ENCODE assay signal across 8 cellular contexts in genomic region chr16:8796469-8797363, GRCh38. TPM values are rescaled to one million over a fixed set of nuclear protein-coding genes. Genes with fewer than 3 reads are reported as not detected.
DNase-seq lines count a peak whose midpoint lies in the region; ATAC-seq and TF ChIP-seq lines count a peak whose summit lies in the region.

No MANE protein-coding gene starts in this region.

- no peaks in the 10 kb centered on the region for H3K27me3 ChIP-seq in thoracic aorta (replicated peaks; ENCODE audit: insufficient read depth)

- no peaks in the 10 kb centered on the region for H3K27me3 Mint-ChIP-seq in activated CD4-positive, alpha-beta T cell treated with anti-CD3 and anti-CD28 coated beads, Interleukin-2, amount 10 ng/mL, durations not matched to agents 24 days and 14 days
- H3K27me3 Mint-ChIP-seq in activated T-helper 2 cell treated with anti-CD3 and anti-CD28 coated beads, Interferon-gamma antibody, Interleukin-2, Interleukin-4, amounts not matched to agents 10 μg/mL and 5 μg/mL and 100 μg/mL, durations not matched to agents 14 hours and 24 hours and 36 hours (ENCODE audit: low read depth): no peaks in the 10 kb centered on the region
- peaks cover 5 to 7% (median 6%) of the 10 kb centered on the region in 3 donors for H3K27me3 Mint-ChIP-seq in immature natural killer cell (ENCODE audit: low read depth in 3 of 3)

- intact Hi-C loops in activated CD4-positive, alpha-beta T cell treated with anti-CD3 and anti-CD28 coated beads, Interleukin-2, amount 10 ng/mL, durations not matched to agents 24 days and 14 days (cut with micrococcal nuclease): loop anchor here (1.0 to 10.0 kb wide), 8 partner anchors 73 to 1946 kb away; partner anchors contain the start of genes ABAT, CARHSP1, HAPSTR1 and NUBP1
- intact Hi-C loops in activated T-helper 2 cell treated with anti-CD3 and anti-CD28 coated beads, Interferon-gamma antibody, Interleukin-2, Interleukin-4, amounts not matched to agents 10 μg/mL and 5 μg/mL and 100 μg/mL, durations not matched to agents 14 hours and 24 hours and 36 hours (cut with micrococcal nuclease): loop anchor here (1.0 to 5.0 kb wide), 6 partner anchors 73 to 331 kb away; partner anchors contain the start of genes ABAT, CARHSP1, HAPSTR1 and METTL22

- peaks cover 1% of the 10 kb centered on the region for H3K36me3 ChIP-seq in thoracic aorta

- H3K4me3 ChIP-seq in thoracic aorta: peak overlapping the region; percentile 95

- H3K36me3 Mint-ChIP-seq in activated CD4-positive, alpha-beta T cell treated with anti-CD3 and anti-CD28 coated beads, Interleukin-2, amount 10 ng/mL, durations not matched to agents 24 days and 14 days (ENCODE audit: low read depth): peaks cover 25% of the 10 kb centered on the region
- H3K36me3 Mint-ChIP-seq in activated T-helper 2 cell treated with anti-CD3 and anti-CD28 coated beads, Interferon-gamma antibody, Interleukin-2, Interleukin-4, amounts not matched to agents 10 μg/mL and 5 μg/mL and 100 μg/mL, durations not matched to agents 14 hours and 24 hours and 36 hours (ENCODE audit: low read depth): peaks cover 25% of the 10 kb centered on the region
- H3K36me3 Mint-ChIP-seq in immature natural killer cell: peaks cover 0 to 2% (median 0%) of the 10 kb centered on the region in 3 donors

- H3K27ac Mint-ChIP-seq in activated CD4-positive, alpha-beta T cell treated with anti-CD3 and anti-CD28 coated beads, Interleukin-2, amount 10 ng/mL, durations not matched to agents 24 days and 14 days: peak overlapping the region; percentile 95
- H3K27ac Mint-ChIP-seq in activated T-helper 2 cell treated with anti-CD3 and anti-CD28 coated beads, Interferon-gamma antibody, Interleukin-2, Interleukin-4, amounts not matched to agents 10 μg/mL and 5 μg/mL and 100 μg/mL, durations not matched to agents 14 hours and 24 hours and 36 hours: peak overlapping the region; percentile 90
- H3K27ac Mint-ChIP-seq in immature natural killer cell: peak overlapping the region; percentile 86 to 93 (median 90)

- no peaks in the 10 kb centered on the region for H3K9me3 Mint-ChIP-seq in activated CD4-positive, alpha-beta T cell treated with anti-CD3 and anti-CD28 coated beads, Interleukin-2, amount 10 ng/mL, durations not matched to agents 24 days and 14 days
- no peaks in the 10 kb centered on the region for H3K9me3 Mint-ChIP-seq in activated T-helper 2 cell treated with anti-CD3 and anti-CD28 coated beads, Interferon-gamma antibody, Interleukin-2, Interleukin-4, amounts not matched to agents 10 μg/mL and 5 μg/mL and 100 μg/mL, durations not matched to agents 14 hours and 24 hours and 36 hours
- H3K9me3 Mint-ChIP-seq in immature natural killer cell: no peaks in the 10 kb centered on the region

- peaks cover 20 to 41% of the 10 kb centered on the region in 2 donors for H3K4me1 ChIP-seq in thoracic aorta (ENCODE audit: control insufficient read depth in 1 of 2, low read depth in 2 of 2)

- no peak for ATAC-seq in thoracic aorta (ENCODE audit: insufficient number of reproducible peaks, low FRiP score, low read depth)
- no peak for ATAC-seq in GM18867 (IDR thresholded peaks at IDR 0.05; ENCODE audit: unreplicated experiment)

- peaks cover 23% of the 10 kb centered on the region for H3K4me1 Mint-ChIP-seq in activated CD4-positive, alpha-beta T cell treated with anti-CD3 and anti-CD28 coated beads, Interleukin-2, amount 10 ng/mL, durations not matched to agents 24 days and 14 days
- H3K4me1 Mint-ChIP-seq in activated T-helper 2 cell treated with anti-CD3 and anti-CD28 coated beads, Interferon-gamma antibody, Interleukin-2, Interleukin-4, amounts not matched to agents 10 μg/mL and 5 μg/mL and 100 μg/mL, durations not matched to agents 14 hours and 24 hours and 36 hours (ENCODE audit: low read depth): peaks cover 35% of the 10 kb centered on the region
- H3K4me1 Mint-ChIP-seq in immature natural killer cell: peaks cover 29 to 43% of the 10 kb centered on the region in 2 donors

- H3K4me3 Mint-ChIP-seq in activated CD4-positive, alpha-beta T cell treated with anti-CD3 and anti-CD28 coated beads, Interleukin-2, amount 10 ng/mL, durations not matched to agents 24 days and 14 days: peak overlapping the region; percentile 98
- H3K4me3 Mint-ChIP-seq in activated T-helper 2 cell treated with anti-CD3 and anti-CD28 coated beads, Interferon-gamma antibody, Interleukin-2, Interleukin-4, amounts not matched to agents 10 μg/mL and 5 μg/mL and 100 μg/mL, durations not matched to agents 14 hours and 24 hours and 36 hours (ENCODE audit: low read depth): peak overlapping the region; percentile 95
- H3K4me3 Mint-ChIP-seq in immature natural killer cell: peak overlapping the region; percentile 92 to 97 (median 93)

- no peaks in the 10 kb centered on the region for H3K9me3 ChIP-seq in thoracic aorta

- no peak for DNase-seq in activated CD4-positive, alpha-beta T cell treated with anti-CD3 and anti-CD28 coated beads, Interleukin-2, amount 10 ng/mL, durations not matched to agents 24 days and 14 days
- DNase-seq in activated CD4-positive, alpha-beta T cell treated with anti-CD3 and anti-CD28 coated beads for 4 hours: no peak
- DNase-seq in activated T-helper 2 cell treated with anti-CD3 and anti-CD28 coated beads, Interferon-gamma antibody, Interleukin-2, Interleukin-4, amounts not matched to agents 10 μg/mL and 5 μg/mL and 100 μg/mL, durations not matched to agents 14 hours and 24 hours and 36 hours (ENCODE audit: low spot score): no peak
- DNase-seq in immature natural killer cell (no peak), thoracic aorta (ENCODE audit: low spot score) (no peak), HuH-7.5 (ENCODE audit: low spot score) (no peak), AG08396 (ENCODE audit: low spot score) (no peak)

- TF ChIP-seq CTCF in thoracic aorta (IDR thresholded peaks at IDR 0.05): no peak

- peak overlapping the region; percentile 46 to 69 for H3K27ac ChIP-seq in thoracic aorta

RNA-seq across cellular contexts. Expression of gene TMEM186, which starts 0.7 kb away (rescaled TPM):
- 19.3 and 20.4 TPM in 2 replicates for total RNA-seq in activated CD4-positive, alpha-beta T cell treated with anti-CD3 and anti-CD28 coated beads, Interleukin-2, amount 10 ng/mL, durations not matched to agents 24 days and 14 days
- 15.6 and 15.9 TPM in 2 replicates for total RNA-seq in activated T-helper 2 cell treated with anti-CD3 and anti-CD28 coated beads, Interferon-gamma antibody, Interleukin-2, Interleukin-4, amounts not matched to agents 10 μg/mL and 5 μg/mL and 100 μg/mL, durations not matched to agents 14 hours and 24 hours and 36 hours
- 1 to 10 TPM; 6.1 to 8.3 (median 7.0) TPM for polyA plus RNA-seq in immature natural killer cell
- total RNA-seq in thoracic aorta: 1 to 10 TPM; 1.8 to 3.2 TPM

RNA-seq across cellular contexts. Expression of gene PMM2, which starts 0.9 kb away (rescaled TPM):
- total RNA-seq in activated CD4-positive, alpha-beta T cell treated with anti-CD3 and anti-CD28 coated beads, Interleukin-2, amount 10 ng/mL, durations not matched to agents 24 days and 14 days: 74.1 and 74.9 TPM in 2 replicates
- total RNA-seq in activated T-helper 2 cell treated with anti-CD3 and anti-CD28 coated beads, Interferon-gamma antibody, Interleukin-2, Interleukin-4, amounts not matched to agents 10 μg/mL and 5 μg/mL and 100 μg/mL, durations not matched to agents 14 hours and 24 hours and 36 hours: 62.5 and 67.6 TPM in 2 replicates
- 10 to 100 TPM; 11.2 to 28.9 (median 15.1) TPM for polyA plus RNA-seq in immature natural killer cell
- 10 to 100 TPM; 22.9 to 59.3 TPM for total RNA-seq in thoracic aorta
